In the genomic region with DNA sequence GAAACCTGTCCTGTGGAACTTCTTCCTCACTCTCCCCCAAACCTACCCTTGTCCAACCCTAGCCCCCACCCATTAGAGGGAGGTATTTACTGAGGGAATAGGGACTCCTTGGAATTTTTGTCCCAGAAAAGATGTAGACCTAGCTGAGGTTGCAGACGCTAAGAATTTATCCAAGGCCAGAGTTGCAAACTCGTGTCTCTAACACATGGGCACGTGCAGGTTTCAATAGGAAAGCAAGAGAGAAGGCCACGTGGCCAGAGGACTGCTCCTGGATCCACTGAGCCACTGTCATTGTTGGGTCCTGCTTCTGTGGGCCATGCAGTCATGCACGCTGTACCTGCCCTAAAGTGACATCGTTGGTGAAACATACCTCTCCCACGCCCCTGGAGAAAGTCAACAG, we compare ENCODE assay signal across 1 cellular context.
TF ChIP-seq lines count a peak whose summit lies in the region.

No MANE protein-coding gene starts in this region.

TF ChIP-seq in GM23338, 12 proteins besides CTCF, POLR2A, EP300 and RAD21 (continued from another document):
- TF ChIP-seq, protein P1, sequence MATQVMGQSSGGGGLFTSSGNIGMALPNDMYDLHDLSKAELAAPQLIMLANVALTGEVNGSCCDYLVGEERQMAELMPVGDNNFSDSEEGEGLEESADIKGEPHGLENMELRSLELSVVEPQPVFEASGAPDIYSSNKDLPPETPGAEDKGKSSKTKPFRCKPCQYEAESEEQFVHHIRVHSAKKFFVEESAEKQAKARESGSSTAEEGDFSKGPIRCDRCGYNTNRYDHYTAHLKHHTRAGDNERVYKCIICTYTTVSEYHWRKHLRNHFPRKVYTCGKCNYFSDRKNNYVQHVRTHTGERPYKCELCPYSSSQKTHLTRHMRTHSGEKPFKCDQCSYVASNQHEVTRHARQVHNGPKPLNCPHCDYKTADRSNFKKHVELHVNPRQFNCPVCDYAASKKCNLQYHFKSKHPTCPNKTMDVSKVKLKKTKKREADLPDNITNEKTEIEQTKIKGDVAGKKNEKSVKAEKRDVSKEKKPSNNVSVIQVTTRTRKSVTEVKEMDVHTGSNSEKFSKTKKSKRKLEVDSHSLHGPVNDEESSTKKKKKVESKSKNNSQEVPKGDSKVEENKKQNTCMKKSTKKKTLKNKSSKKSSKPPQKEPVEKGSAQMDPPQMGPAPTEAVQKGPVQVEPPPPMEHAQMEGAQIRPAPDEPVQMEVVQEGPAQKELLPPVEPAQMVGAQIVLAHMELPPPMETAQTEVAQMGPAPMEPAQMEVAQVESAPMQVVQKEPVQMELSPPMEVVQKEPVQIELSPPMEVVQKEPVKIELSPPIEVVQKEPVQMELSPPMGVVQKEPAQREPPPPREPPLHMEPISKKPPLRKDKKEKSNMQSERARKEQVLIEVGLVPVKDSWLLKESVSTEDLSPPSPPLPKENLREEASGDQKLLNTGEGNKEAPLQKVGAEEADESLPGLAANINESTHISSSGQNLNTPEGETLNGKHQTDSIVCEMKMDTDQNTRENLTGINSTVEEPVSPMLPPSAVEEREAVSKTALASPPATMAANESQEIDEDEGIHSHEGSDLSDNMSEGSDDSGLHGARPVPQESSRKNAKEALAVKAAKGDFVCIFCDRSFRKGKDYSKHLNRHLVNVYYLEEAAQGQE (IDR thresholded peaks at IDR 0.05; ENCODE audit: unreplicated experiment), result no peak
- TF ChIP-seq ZNF331 (CRISPR knock-in tag; IDR thresholded peaks at IDR 0.05; ENCODE audit: low read depth) (no peak), STAT1 (IDR thresholded peaks at IDR 0.05; ENCODE audit: unreplicated experiment) (no peak), POLR2AphosphoS5 (IDR thresholded peaks at IDR 0.05; ENCODE audit: low read depth) (no peak), EZH2phosphoT487 (IDR thresholded peaks at IDR 0.05; ENCODE audit: unreplicated experiment) (no peak), NANOG (IDR thresholded peaks at IDR 0.05; ENCODE audit: borderline replicate concordance) (no peak), CREB1 (CRISPR knock-in tag; IDR thresholded peaks at IDR 0.05; ENCODE audit: low read depth) (no peak), ZNF114 (CRISPR knock-in tag; IDR thresholded peaks at IDR 0.05) (no peak)
- TF ChIP-seq, protein P2, sequence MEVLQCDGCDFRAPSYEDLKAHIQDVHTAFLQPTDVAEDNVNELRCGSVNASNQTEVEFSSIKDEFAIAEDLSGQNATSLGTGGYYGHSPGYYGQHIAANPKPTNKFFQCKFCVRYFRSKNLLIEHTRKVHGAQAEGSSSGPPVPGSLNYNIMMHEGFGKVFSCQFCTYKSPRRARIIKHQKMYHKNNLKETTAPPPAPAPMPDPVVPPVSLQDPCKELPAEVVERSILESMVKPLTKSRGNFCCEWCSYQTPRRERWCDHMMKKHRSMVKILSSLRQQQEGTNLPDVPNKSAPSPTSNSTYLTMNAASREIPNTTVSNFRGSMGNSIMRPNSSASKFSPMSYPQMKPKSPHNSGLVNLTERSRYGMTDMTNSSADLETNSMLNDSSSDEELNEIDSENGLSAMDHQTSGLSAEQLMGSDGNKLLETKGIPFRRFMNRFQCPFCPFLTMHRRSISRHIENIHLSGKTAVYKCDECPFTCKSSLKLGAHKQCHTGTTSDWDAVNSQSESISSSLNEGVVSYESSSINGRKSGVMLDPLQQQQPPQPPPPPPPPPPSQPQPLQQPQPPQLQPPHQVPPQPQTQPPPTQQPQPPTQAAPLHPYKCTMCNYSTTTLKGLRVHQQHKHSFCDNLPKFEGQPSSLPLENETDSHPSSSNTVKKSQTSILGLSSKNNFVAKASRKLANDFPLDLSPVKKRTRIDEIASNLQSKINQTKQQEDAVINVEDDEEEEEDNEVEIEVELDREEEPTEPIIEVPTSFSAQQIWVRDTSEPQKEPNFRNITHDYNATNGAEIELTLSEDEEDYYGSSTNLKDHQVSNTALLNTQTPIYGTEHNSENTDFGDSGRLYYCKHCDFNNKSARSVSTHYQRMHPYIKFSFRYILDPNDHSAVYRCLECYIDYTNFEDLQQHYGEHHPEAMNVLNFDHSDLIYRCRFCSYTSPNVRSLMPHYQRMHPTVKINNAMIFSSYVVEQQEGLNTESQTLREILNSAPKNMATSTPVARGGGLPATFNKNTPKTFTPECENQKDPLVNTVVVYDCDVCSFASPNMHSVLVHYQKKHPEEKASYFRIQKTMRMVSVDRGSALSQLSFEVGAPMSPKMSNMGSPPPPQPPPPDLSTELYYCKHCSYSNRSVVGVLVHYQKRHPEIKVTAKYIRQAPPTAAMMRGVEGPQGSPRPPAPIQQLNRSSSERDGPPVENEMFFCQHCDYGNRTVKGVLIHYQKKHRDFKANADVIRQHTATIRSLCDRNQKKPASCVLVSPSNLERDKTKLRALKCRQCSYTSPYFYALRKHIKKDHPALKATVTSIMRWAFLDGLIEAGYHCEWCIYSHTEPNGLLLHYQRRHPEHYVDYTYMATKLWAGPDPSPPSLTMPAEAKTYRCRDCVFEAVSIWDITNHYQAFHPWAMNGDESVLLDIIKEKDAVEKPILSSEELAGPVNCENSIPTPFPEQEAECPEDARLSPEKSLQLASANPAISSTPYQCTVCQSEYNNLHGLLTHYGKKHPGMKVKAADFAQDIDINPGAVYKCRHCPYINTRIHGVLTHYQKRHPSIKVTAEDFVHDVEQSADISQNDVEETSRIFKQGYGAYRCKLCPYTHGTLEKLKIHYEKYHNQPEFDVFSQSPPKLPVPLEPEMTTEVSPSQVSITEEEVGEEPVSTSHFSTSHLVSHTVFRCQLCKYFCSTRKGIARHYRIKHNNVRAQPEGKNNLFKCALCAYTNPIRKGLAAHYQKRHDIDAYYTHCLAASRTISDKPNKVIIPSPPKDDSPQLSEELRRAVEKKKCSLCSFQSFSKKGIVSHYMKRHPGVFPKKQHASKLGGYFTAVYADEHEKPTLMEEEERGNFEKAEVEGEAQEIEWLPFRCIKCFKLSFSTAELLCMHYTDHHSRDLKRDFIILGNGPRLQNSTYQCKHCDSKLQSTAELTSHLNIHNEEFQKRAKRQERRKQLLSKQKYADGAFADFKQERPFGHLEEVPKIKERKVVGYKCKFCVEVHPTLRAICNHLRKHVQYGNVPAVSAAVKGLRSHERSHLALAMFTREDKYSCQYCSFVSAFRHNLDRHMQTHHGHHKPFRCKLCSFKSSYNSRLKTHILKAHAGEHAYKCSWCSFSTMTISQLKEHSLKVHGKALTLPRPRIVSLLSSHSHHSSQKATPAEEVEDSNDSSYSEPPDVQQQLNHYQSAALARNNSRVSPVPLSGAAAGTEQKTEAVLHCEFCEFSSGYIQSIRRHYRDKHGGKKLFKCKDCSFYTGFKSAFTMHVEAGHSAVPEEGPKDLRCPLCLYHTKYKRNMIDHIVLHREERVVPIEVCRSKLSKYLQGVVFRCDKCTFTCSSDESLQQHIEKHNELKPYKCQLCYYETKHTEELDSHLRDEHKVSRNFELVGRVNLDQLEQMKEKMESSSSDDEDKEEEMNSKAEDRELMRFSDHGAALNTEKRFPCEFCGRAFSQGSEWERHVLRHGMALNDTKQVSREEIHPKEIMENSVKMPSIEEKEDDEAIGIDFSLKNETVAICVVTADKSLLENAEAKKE (CRISPR knock-in tag; IDR thresholded peaks at IDR 0.05), result no peak
